Comparison of ENCODE assay signal across 8 cellular contexts in the genomic region with DNA sequence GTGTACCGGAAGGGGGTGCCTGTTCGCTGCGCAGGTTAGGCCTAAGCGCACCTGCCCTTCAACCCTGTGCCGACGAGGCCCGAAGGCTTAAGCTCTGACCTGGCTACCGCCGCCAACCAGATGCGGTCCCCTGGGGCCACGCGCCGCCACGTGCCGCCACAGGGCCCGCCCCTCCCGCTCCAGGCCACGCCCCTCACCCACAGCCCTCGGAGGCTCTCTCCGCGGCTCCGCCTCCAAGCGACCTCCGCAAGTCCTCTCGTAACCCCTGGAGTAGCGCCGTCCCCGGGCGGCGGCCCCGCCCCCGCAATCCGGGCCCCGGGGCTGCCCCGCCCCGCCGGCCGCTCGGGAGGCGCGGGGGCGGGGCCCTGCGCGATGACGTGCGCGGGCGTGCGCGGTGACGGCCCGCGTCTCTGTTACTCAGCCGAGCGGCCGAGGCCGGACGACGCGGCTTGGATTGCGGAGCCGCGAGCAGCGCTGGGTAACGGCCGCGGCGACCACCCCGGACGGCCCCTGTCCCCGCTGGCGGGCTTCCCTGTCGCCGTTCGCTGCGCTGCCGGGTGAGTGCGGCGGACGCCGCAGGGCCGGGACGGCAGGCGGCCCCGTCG.
A peak's percentile ranks its signal among the peaks of the same experiment; 100 is the strongest.
DNase-seq lines count a peak whose midpoint lies in the region; ATAC-seq and TF ChIP-seq lines count a peak whose summit lies in the region.

TSS of gene MAPK8 (plus strand) at position 413 of the 605 bp plus-strand sequence. CDS start 94,984 bp downstream, outside the sequence.

- peak; percentile 59 for ATAC-seq in GM18870 (IDR thresholded peaks at IDR 0.05; ENCODE audit: unreplicated experiment)
- peak; percentile 77 for ATAC-seq in HG03108 (IDR thresholded peaks at IDR 0.05; ENCODE audit: unreplicated experiment)

- peaks cover 21% of the 10 kb centered on the region for H3K4me1 ChIP-seq in ACC112 (ENCODE audit: control insufficient read depth, insufficient read depth, low read length, unreplicated experiment)

- peak within 1 kb of the TSS; percentile 99 for H3K4me3 ChIP-seq in ACC112 (ENCODE audit: low read depth, low read length)
- peak within 1 kb of the TSS; percentile 67 for H3K4me3 ChIP-seq in iPS-18c (ENCODE audit: insufficient read depth, low read depth, low read length)
- peak within 1 kb of the TSS; percentile 58 to 94 (median 86) for H3K4me3 ChIP-seq in skin epidermis

- H3K36me3 ChIP-seq in ACC112 (ENCODE audit: insufficient read depth, low read length): no peaks in the 10 kb centered on the region

- TF ChIP-seq CTCF in VCaP (conservative IDR thresholded peaks at IDR 0.05): no peak

- H2AFZ ChIP-seq in ACC112 (ENCODE audit: low read length, unreplicated experiment): peak within 1 kb of the TSS; percentile 90

- peaks cover 18% of the 10 kb centered on the region for H3K27me3 ChIP-seq in ACC112 (ENCODE audit: insufficient read depth, low read length)

- peak within 1 kb of the TSS; percentile 73; the same call in 1 of the 2 replicates for H3K27ac ChIP-seq in ACC112 (ENCODE audit: low read depth, low read length)
- H3K27ac ChIP-seq in VCaP: peak within 1 kb of the TSS; percentile 92
- H3K27ac ChIP-seq in skin epidermis: peak within 1 kb of the TSS; percentile 78 to 98 (median 92)

- DNase-seq in NCI-H2171 treated with DMSO at 0.1 percent for 48 hours (lab: John Stamatoyannopoulos, UW) (peak; percentile 81), T47D (ENCODE audit: low read depth in 1 of 2, low spot score in 1 of 2) (peak; percentile 96 to 99)

- peaks cover 42% of the 10 kb centered on the region for H3K79me2 ChIP-seq in ACC112 (ENCODE audit: control insufficient read depth, insufficient read depth, low read length, unreplicated experiment)

- in situ Hi-C loops in T47D (cut with HindIII; ENCODE audit: low pct_unique_long_range_greater_than_20kb, low sequenced_read_pairs): no loop called here

- no peaks in the 10 kb centered on the region for H3K9me3 ChIP-seq in iPS-18c (ENCODE audit: control insufficient read depth, insufficient read depth, low read length)

Comparison
In these comparisons a context has a peak if more than half of its experiments do, and no peak if none do; other contexts are left out.
1. Peak in every context shown above with its lines: DNase-seq, ATAC-seq, H3K4me3 ChIP-seq and H3K27ac ChIP-seq.